In genomic region chr18:3350021-3350420, GRCh38 we compare ENCODE assay signal across 17 cellular contexts.
DNase-seq lines count a peak whose midpoint lies in the region; ATAC-seq and TF ChIP-seq lines count a peak whose summit lies in the region.
"Had no signal": no experiment of that assay in that cellular context is flagged by ENCODE, and none has a peak within 500 bp of the region (broad histone marks: within the 10 kb centered on the region; RNA-seq: fewer than 3 reads in every experiment).

No MANE protein-coding gene starts in this region.

- H3K27me3 ChIP-seq in GM23338 (ENCODE audit: insufficient read depth) = no peaks in the 10 kb centered on the region
- no peaks in the 10 kb centered on the region for H3K27me3 ChIP-seq in RWPE2 (ENCODE audit: insufficient read depth, poor library complexity, severe bottlenecking)
- no peaks in the 10 kb centered on the region for H3K27me3 ChIP-seq in foreskin keratinocyte
- no peaks in the 10 kb centered on the region for H3K27me3 ChIP-seq in trophoblast cell (ENCODE audit: insufficient read depth, low read length)
- no peaks in the 10 kb centered on the region for H3K27me3 ChIP-seq in MM.1S (replicated peaks; ENCODE audit: insufficient read depth, low read length)
- H3K27me3 ChIP-seq in right atrium auricular region = no peaks in the 10 kb centered on the region

- WGBS in trophoblast cell (ENCODE audit: extremely low coverage, insufficient coverage, insufficient read length) = no CpG with 5 or more reads among the region's 14 CpGs

- no peak overlapping the region for H2BK12ac ChIP-seq in trophoblast cell (ENCODE audit: low read length)

- H3K27ac ChIP-seq in GM23338 (ENCODE audit: low read depth) (no peak overlapping the region), RWPE2 (ENCODE audit: poor library complexity, severe bottlenecking) (peak overlapping the region; percentile 62), foreskin keratinocyte (peak overlapping the region; percentile 44), trophoblast cell (ENCODE audit: low read depth, low read length) (no peak overlapping the region), MM.1S (ENCODE audit: low read length) (no peak overlapping the region), right atrium auricular region (no peak overlapping the region)

- no peak overlapping the region for H3K4me3 ChIP-seq in GM23338
- no peak overlapping the region for H3K4me3 ChIP-seq in RWPE2 (ENCODE audit: severe bottlenecking)
- H3K4me3 ChIP-seq in trophoblast cell (ENCODE audit: low read depth, low read length) = no peak overlapping the region
- no peak overlapping the region for H3K4me3 ChIP-seq in MM.1S (ENCODE audit: low read length)
- H3K4me3 ChIP-seq in right atrium auricular region = no peak overlapping the region

- H2AFZ ChIP-seq in GM23338 = peak overlapping the region; percentile 66
- H2AFZ ChIP-seq in trophoblast cell (ENCODE audit: insufficient read depth, low read length, poor library complexity) = no peak overlapping the region
- H2AFZ ChIP-seq in MM.1S (ENCODE audit: low read length) = no peak overlapping the region

- no peak for ATAC-seq in GM23338
- no peak for ATAC-seq in RWPE2 (ENCODE audit: low read depth)
- ATAC-seq in foreskin keratinocyte = no peak
- no peak for ATAC-seq in HG02852 (IDR thresholded peaks at IDR 0.05; ENCODE audit: unreplicated experiment)
- ATAC-seq: CD8-positive, alpha-beta T cell had no signal

- DNase-seq in GM23338 (ENCODE audit: low spot score) = no peak
- no peak for DNase-seq in RWPE2 (ENCODE audit: low spot score)
- DNase-seq in foreskin keratinocyte = no peak
- DNase-seq in trophoblast cell = peak; percentile 84 to 91
- no peak for DNase-seq in MM.1S
- DNase-seq in AML-193 (lab: John Stamatoyannopoulos, UW) = no peak
- no peak for DNase-seq in right atrium auricular region (ENCODE audit: low spot score)
- DNase-seq: ACHN; CD8-positive, alpha-beta T cell; COR-L47; DMS153; DMS79 treated with DMSO at 0.1 percent for 48 hours; EL; GOT3; H9 had no signal

- H3K9me3 ChIP-seq in RWPE2 (ENCODE audit: severe bottlenecking) (no peaks in the 10 kb centered on the region), trophoblast cell (ENCODE audit: insufficient read depth, low read depth, low read length) (no peaks in the 10 kb centered on the region), MM.1S (replicated peaks; ENCODE audit: insufficient read depth, low read length) (no peaks in the 10 kb centered on the region), right atrium auricular region (no peaks in the 10 kb centered on the region)

- H3K27ac Mint-ChIP-seq in GM23338 = no peak overlapping the region
- H3K27ac Mint-ChIP-seq: CD8-positive, alpha-beta T cell had no signal

- H3K36me3 ChIP-seq in GM23338 (ENCODE audit: insufficient read depth) = no peaks in the 10 kb centered on the region
- no peaks in the 10 kb centered on the region for H3K36me3 ChIP-seq in RWPE2 (ENCODE audit: low read depth)
- no peaks in the 10 kb centered on the region for H3K36me3 ChIP-seq in trophoblast cell (ENCODE audit: control insufficient read depth in 1 of 2, insufficient read depth in 2 of 2, low read length in 2 of 2)
- no peaks in the 10 kb centered on the region for H3K36me3 ChIP-seq in MM.1S (replicated peaks; ENCODE audit: insufficient read depth, low read length)
- H3K36me3 ChIP-seq in right atrium auricular region = no peaks in the 10 kb centered on the region

- no peaks in the 10 kb centered on the region for H3K27me3 Mint-ChIP-seq in GM23338 (ENCODE audit: insufficient read depth, low read depth, poor library complexity)

- no peak overlapping the region for H4K8ac ChIP-seq in trophoblast cell (ENCODE audit: low read depth, low read length)

- no peaks in the 10 kb centered on the region for H3K79me2 ChIP-seq in GM23338 (replicated peaks; ENCODE audit: insufficient read depth)
- H3K79me2 ChIP-seq in trophoblast cell (ENCODE audit: control insufficient read depth, insufficient read depth, low read length, poor library complexity) = no peaks in the 10 kb centered on the region
- H3K79me2 ChIP-seq in MM.1S (ENCODE audit: low read length) = no peaks in the 10 kb centered on the region

- no peak overlapping the region for H3K14ac ChIP-seq in trophoblast cell (ENCODE audit: low read length)

- H4K12ac ChIP-seq in trophoblast cell (ENCODE audit: low read depth, low read length) = no peak overlapping the region

- TF ChIP-seq CTCF in GM23338 (conservative IDR thresholded peaks at IDR 0.05; ENCODE audit: low read depth in 2 of 2) (no peak), RWPE2 (IDR thresholded peaks at IDR 0.05; ENCODE audit: poor library complexity, severe bottlenecking) (no peak), foreskin keratinocyte (conservative IDR thresholded peaks at IDR 0.05) (no peak), MM.1S (IDR thresholded peaks at IDR 0.05; ENCODE audit: low read length) (no peak), right atrium auricular region (IDR thresholded peaks at IDR 0.05) (no peak)

- H3K9me2 ChIP-seq in GM23338 (ENCODE audit: insufficient read depth) (no peaks in the 10 kb centered on the region), MM.1S (replicated peaks; ENCODE audit: insufficient read depth, low read length) (no peaks in the 10 kb centered on the region)

- H2BK5ac ChIP-seq in trophoblast cell (ENCODE audit: low read depth, low read length, poor library complexity) = no peak overlapping the region

- peaks cover 11% of the 10 kb centered on the region; the same call in 2 of the 3 replicates for H3K4me1 Mint-ChIP-seq in GM23338

- H2AK5ac ChIP-seq in trophoblast cell (ENCODE audit: low read length) = no peak overlapping the region

- H3K4me2 ChIP-seq in GM23338 (no peak overlapping the region), trophoblast cell (ENCODE audit: low read length) (no peak overlapping the region), MM.1S (ENCODE audit: low read depth, low read length) (no peak overlapping the region)

- H3K4me3 Mint-ChIP-seq in GM23338 = no peak overlapping the region
- H3K4me3 Mint-ChIP-seq: CD14-positive monocyte; CD8-positive, alpha-beta T cell; H9 had no signal

- no peak overlapping the region for H3K18ac ChIP-seq in trophoblast cell (ENCODE audit: low read length)

- no peaks in the 10 kb centered on the region for H3K36me3 Mint-ChIP-seq in GM23338 (ENCODE audit: low read depth)
- H3K36me3 Mint-ChIP-seq: CD14-positive monocyte; CD8-positive, alpha-beta T cell had no signal

- H3K4ac ChIP-seq in trophoblast cell (ENCODE audit: low read depth, low read length) = no peak overlapping the region

- H4K20me1 ChIP-seq in GM23338 (replicated peaks; ENCODE audit: insufficient read depth) (no peaks in the 10 kb centered on the region), MM.1S (ENCODE audit: insufficient read depth, low read length) (no peaks in the 10 kb centered on the region)

- H3K9me3 Mint-ChIP-seq in GM23338 = no peaks in the 10 kb centered on the region; the same call in 2 of the 3 replicates
- H3K9me3 Mint-ChIP-seq: CD8-positive, alpha-beta T cell had no signal

- H3F3A ChIP-seq in GM23338 (replicated peaks; ENCODE audit: low read depth) = no peaks in the 10 kb centered on the region
- no peaks in the 10 kb centered on the region for H3F3A ChIP-seq in MM.1S (ENCODE audit: insufficient read depth, low read length)

- no peak overlapping the region for H2BK120ac ChIP-seq in trophoblast cell (ENCODE audit: insufficient read depth, low read length, poor library complexity)

- H3K23ac ChIP-seq in trophoblast cell (ENCODE audit: low read length) = no peak overlapping the region

- no peak overlapping the region for H4K91ac ChIP-seq in trophoblast cell (ENCODE audit: low read depth, low read length)

- peaks cover 2% of the 10 kb centered on the region for H3K79me1 ChIP-seq in trophoblast cell (ENCODE audit: low read length)

- H3K9ac ChIP-seq in trophoblast cell (ENCODE audit: low read length) (no peak overlapping the region), MM.1S (ENCODE audit: low read length) (no peak overlapping the region)

- H3K4me1 ChIP-seq in GM23338 (ENCODE audit: insufficient read depth) = peaks cover 17% of the 10 kb centered on the region
- peaks cover 35% of the 10 kb centered on the region for H3K4me1 ChIP-seq in RWPE2 (ENCODE audit: insufficient read depth, poor library complexity, severe bottlenecking)
- peaks cover 30% of the 10 kb centered on the region for H3K4me1 ChIP-seq in foreskin keratinocyte
- peaks cover 0 to 6% of the 10 kb centered on the region in 2 experiments for H3K4me1 ChIP-seq in trophoblast cell (ENCODE audit: control insufficient read depth in 1 of 2, insufficient read depth in 2 of 2, low read length in 2 of 2)
- no peaks in the 10 kb centered on the region for H3K4me1 ChIP-seq in MM.1S (ENCODE audit: low read length)
- H3K4me1 ChIP-seq in right atrium auricular region = no peaks in the 10 kb centered on the region

TF ChIP-seq in GM23338, 12 proteins besides CTCF, POLR2A, EP300 and RAD21 (continues in another document):
- TF ChIP-seq CREB1 (CRISPR knock-in tag; IDR thresholded peaks at IDR 0.05; ENCODE audit: low read depth) (no peak), ZNF331 (CRISPR knock-in tag; IDR thresholded peaks at IDR 0.05; ENCODE audit: low read depth) (no peak), ETS1 (IDR thresholded peaks at IDR 0.05) (no peak), EZH2 (IDR thresholded peaks at IDR 0.05; ENCODE audit: low read depth, unreplicated experiment) (no peak), EZH2phosphoT487 (IDR thresholded peaks at IDR 0.05; ENCODE audit: unreplicated experiment) (no peak), NANOG (IDR thresholded peaks at IDR 0.05; ENCODE audit: borderline replicate concordance) (no peak)

Comparison
In these comparisons a context has a peak if more than half of its experiments do, and no peak if none do; other contexts are left out.
1. DNase-seq: peak in trophoblast cell (2 of 2); none in GM23338 (single experiment), RWPE2 (single experiment), foreskin keratinocyte (0 of 2), MM.1S (single experiment), AML-193 (0 of 2) and right atrium auricular region (single experiment).
2. H3K27ac ChIP-seq: peak in RWPE2 (single experiment) and foreskin keratinocyte (single experiment); none in GM23338 (single experiment), trophoblast cell (single experiment), MM.1S (single experiment) and right atrium auricular region (0 of 2).